ENCODE assay signal across 25 cellular contexts in the genomic region with DNA sequence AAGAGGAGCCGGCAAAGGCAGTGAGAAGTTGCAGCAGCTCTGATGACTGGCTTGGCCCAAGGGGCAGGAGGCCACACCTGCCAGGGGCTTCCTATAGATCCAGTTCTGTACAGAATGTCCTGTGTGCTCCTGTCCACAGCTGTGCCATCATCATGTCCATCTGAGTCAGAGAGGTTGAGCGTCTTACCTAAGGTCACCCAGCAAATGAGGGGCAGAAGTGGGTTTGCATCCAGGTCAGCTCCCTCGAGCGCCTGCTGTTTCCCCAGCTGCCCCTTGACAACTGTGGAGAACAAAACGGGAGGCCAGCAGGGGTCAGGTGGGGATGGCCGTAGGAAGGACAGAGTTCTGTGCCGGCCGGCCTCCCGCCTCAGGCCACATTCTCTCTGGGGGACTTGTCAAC.
"Had no signal": no experiment of that assay in that cellular context is flagged by ENCODE, and none has a peak within 500 bp of the region (broad histone marks: within the 10 kb centered on the region; RNA-seq: fewer than 3 reads in every experiment).

No MANE protein-coding gene starts in this region.

- ATAC-seq: effector memory CD8-positive, alpha-beta T cell; esophagus mucosa; gastrocnemius medialis; heart right ventricle; left cardiac atrium; left lung; left ventricle myocardium superior; mucosa of descending colon had no signal

- H3K36me3 ChIP-seq: colonic mucosa, esophagus squamous epithelium, gastrocnemius medialis, heart right ventricle, left lung, lower lobe of right lung had no signal

- H3K9me3 ChIP-seq: colonic mucosa, esophagus squamous epithelium, gastrocnemius medialis, heart right ventricle, left lung, lower lobe of right lung, mucosa of descending colon had no signal

- H3K27me3 ChIP-seq: colonic mucosa, gastrocnemius medialis had no signal

- H3K4me1 ChIP-seq: colonic mucosa, esophagus squamous epithelium, gastrocnemius medialis, heart right ventricle, left lung, lower lobe of right lung had no signal

- H3K4me3 ChIP-seq: colonic mucosa, esophagus squamous epithelium, gastrocnemius medialis, heart right ventricle, left lung, lower lobe of right lung, mucosa of descending colon had no signal

- H3K27ac ChIP-seq: colonic mucosa, epithelial cell of prostate, esophagus squamous epithelium, gastrocnemius medialis, heart right ventricle, left lung, lower lobe of right lung had no signal

- FAIRE-seq: endometrium, islet of Langerhans, keratinocyte had no signal

- DNase-seq: colonic mucosa; cortex of kidney; effector CD8-positive, alpha-beta T cell; effector memory CD8-positive, alpha-beta T cell; erythroblast; esophagus squamous epithelium; foreskin fibroblast; foreskin melanocyte; gastrocnemius medialis; glutamatergic neuron; head of caudate nucleus; heart right ventricle; hippocampal formation; left cardiac atrium; left lung; left ventricle myocardium superior; lower lobe of right lung; mesenchymal stem cell; mucosa of descending colon; naive B cell had no signal
